13 cellular contexts compared by ENCODE assay signal in genomic region chr4:7770675-7771050, GRCh38.
A peak's percentile ranks its signal among the peaks of the same experiment; 100 is the strongest.
DNase-seq lines count a peak whose midpoint lies in the region; ATAC-seq and TF ChIP-seq lines count a peak whose summit lies in the region.
"Had no signal": no experiment of that assay in that cellular context is flagged by ENCODE, and none has a peak within 500 bp of the region (broad histone marks: within the 10 kb centered on the region; RNA-seq: fewer than 3 reads in every experiment).

No MANE protein-coding gene starts in this region.

- dilution Hi-C loops in mammary epithelial cell (cut with HindIII; ENCODE audit: low sequenced_read_pairs), result no loop called here

- H3K4me3 Mint-ChIP-seq in activated T-cell treated with anti-CD3 and anti-CD28 coated beads, Interleukin-2, amount 50 U/mL, for 24 hours, result no peak overlapping the region
- no peak overlapping the region for H3K4me3 Mint-ChIP-seq in HFFc6
- H3K4me3 Mint-ChIP-seq in brain, result no peak overlapping the region
- H3K4me3 Mint-ChIP-seq: naive B cell had no signal

- peaks cover 3% of the 10 kb centered on the region for H3K79me2 ChIP-seq in mammary epithelial cell (ENCODE audit: insufficient read depth, low read length)

- peaks cover 30% of the 10 kb centered on the region for H3K4me1 Mint-ChIP-seq in activated T-cell treated with anti-CD3 and anti-CD28 coated beads, Interleukin-2, amount 50 U/mL, for 24 hours (ENCODE audit: low read depth)
- H3K4me1 Mint-ChIP-seq in HFFc6 (ENCODE audit: low read depth) (peaks cover 35% of the 10 kb centered on the region), brain (peaks cover 36% of the 10 kb centered on the region)

- no peaks in the 10 kb centered on the region for H4K20me1 ChIP-seq in mammary epithelial cell (ENCODE audit: insufficient read depth, low read length)

- TF ChIP-seq CTCF in HFFc6 (IDR thresholded peaks at IDR 0.05) (0 out of 2 replicates have a peak, but pooled peaks have one; percentile 7), brain (conservative IDR thresholded peaks at IDR 0.05) (peak; percentile 3 to 21), omental fat pad (IDR thresholded peaks at IDR 0.05) (no peak), mammary epithelial cell (conservative IDR thresholded peaks at IDR 0.05 in 1 of 2, IDR thresholded peaks at IDR 0.05 in 1 of 2; ENCODE audit: extremely low read depth in 1 of 2, insufficient read depth in 1 of 2, low read depth in 1 of 2, low read length in 2 of 2) (no peak), lower leg skin (IDR thresholded peaks at IDR 0.05) (no peak)

- DNase-seq in activated T-cell treated with anti-CD3 and anti-CD28 coated beads, Interleukin-2, amount 50 U/mL, for 24 hours, result no peak
- no peak for DNase-seq in activated T-cell treated with anti-CD3 and anti-CD28 coated beads, Interleukin-2, amount 50 U/mL, for 1 hour
- DNase-seq in HFFc6 (no peak), posterior vena cava (ENCODE audit: low spot score) (peak; percentile 71), omental fat pad (ENCODE audit: low spot score) (no peak), mammary epithelial cell (no peak), lower leg skin (ENCODE audit: low spot score in 2 of 2) (no peak)
- DNase-seq: gastrocnemius medialis, naive B cell, NCI-H1417 had no signal

- H3K4me3 ChIP-seq in mammary epithelial cell (replicated peaks in 1 of 3; ENCODE audit: insufficient read depth in 1 of 3, low read depth in 2 of 3, low read length in 3 of 3) (no peak overlapping the region), lower leg skin (ENCODE audit: low read depth, poor library complexity, severe bottlenecking) (no peak overlapping the region)
- H3K4me3 ChIP-seq: coronary artery, gastrocnemius medialis had no signal

- no peaks in the 10 kb centered on the region for H3K4me1 ChIP-seq in mammary epithelial cell (ENCODE audit: insufficient read depth, low read length)
- H3K4me1 ChIP-seq: gastrocnemius medialis had no signal

- H3K9me3 ChIP-seq in mammary epithelial cell (replicated peaks; ENCODE audit: insufficient read depth, low read length), result no peaks in the 10 kb centered on the region
- H3K9me3 ChIP-seq: gastrocnemius medialis had no signal

- no peak for TF ChIP-seq POLR2A in lower leg skin (IDR thresholded peaks at IDR 0.05)

- no peak overlapping the region for H2AFZ ChIP-seq in mammary epithelial cell (ENCODE audit: low read depth, low read length)

- ATAC-seq in omental fat pad (ENCODE audit: low FRiP score), result no peak
- ATAC-seq: gastrocnemius medialis had no signal

- no TSS peak for BruUV-seq in mammary epithelial cell (replicated peaks; lab: Mats Ljungman, UMichigan)

- peaks cover 2% of the 10 kb centered on the region for H3K36me3 ChIP-seq in mammary epithelial cell (ENCODE audit: insufficient read depth, low read length)
- H3K36me3 ChIP-seq: gastrocnemius medialis had no signal

- H3K36me3 Mint-ChIP-seq in activated T-cell treated with anti-CD3 and anti-CD28 coated beads, Interleukin-2, amount 50 U/mL, for 24 hours (ENCODE audit: low read depth), result peaks cover 84% of the 10 kb centered on the region
- H3K36me3 Mint-ChIP-seq in HFFc6 (ENCODE audit: low read depth) (peaks cover 76% of the 10 kb centered on the region), brain (peaks cover 88% of the 10 kb centered on the region)
- H3K36me3 Mint-ChIP-seq: naive B cell had no signal

- H3K27me3 ChIP-seq in mammary epithelial cell (ENCODE audit: insufficient read depth, low read length), result no peaks in the 10 kb centered on the region
- H3K27me3 ChIP-seq: gastrocnemius medialis had no signal

- intact Hi-C loops in posterior vena cava (cut with DNase I), result no loop called here
- intact Hi-C loops in mammary epithelial cell (cut with micrococcal nuclease), result loop anchor here (1.0 kb wide), 1 partner anchor 217 kb away; no protein-coding TSS in a partner anchor
- intact Hi-C loops in lower leg skin (cut with DNase I; ENCODE audit: low total_unique reads), result no loop called here

- no peaks in the 10 kb centered on the region for H3K27me3 Mint-ChIP-seq in activated T-cell treated with anti-CD3 and anti-CD28 coated beads, Interleukin-2, amount 50 U/mL, for 24 hours
- H3K27me3 Mint-ChIP-seq in HFFc6 (ENCODE audit: insufficient read depth), result peaks cover 34% of the 10 kb centered on the region
- peaks cover 3% of the 10 kb centered on the region for H3K27me3 Mint-ChIP-seq in brain

- in situ Hi-C loops in mammary epithelial cell (cut with MboI; ENCODE audit: low sequenced_read_pairs in 2 of 2), result no loop called here

- no peak overlapping the region for H3K27ac ChIP-seq in mammary epithelial cell (ENCODE audit: insufficient read depth, low read depth, low read length)
- H3K27ac ChIP-seq: coronary artery, epithelial cell of prostate, gastrocnemius medialis had no signal

- peak overlapping the region; percentile 71 for H3K27ac Mint-ChIP-seq in activated T-cell treated with anti-CD3 and anti-CD28 coated beads, Interleukin-2, amount 50 U/mL, for 24 hours
- H3K27ac Mint-ChIP-seq in HFFc6 (peak overlapping the region; percentile 40), brain (peak overlapping the region; percentile 40 to 98 (median 91))
- H3K27ac Mint-ChIP-seq: naive B cell had no signal

- H3K4me2 ChIP-seq in mammary epithelial cell (ENCODE audit: insufficient read depth, low read depth, low read length), result no peak overlapping the region

- CTCF ChIA-PET in mammary epithelial cell (lab: Charles Lee; ENCODE audit: low non-redundant PET), result interaction anchor here (1.2 kb wide), 1 partner anchor 31 kb away, joined by 6 read pairs; no protein-coding TSS in a partner anchor

- no peaks in the 10 kb centered on the region for H3K9me3 Mint-ChIP-seq in activated T-cell treated with anti-CD3 and anti-CD28 coated beads, Interleukin-2, amount 50 U/mL, for 24 hours
- H3K9me3 Mint-ChIP-seq in HFFc6 (no peaks in the 10 kb centered on the region), brain (no peaks in the 10 kb centered on the region)
- H3K9me3 Mint-ChIP-seq: naive B cell had no signal

- no peak overlapping the region for H3K9ac ChIP-seq in mammary epithelial cell (ENCODE audit: insufficient read depth, low read length)

- WGBS in mammary epithelial cell (ENCODE audit: low coverage, missing lambda C conversion rate), result 85% methylated on average over 4 of the region's 5 CpGs
- WGBS in lower leg skin, 2 donors, result 72 to 88% methylated on average over 5 of the region's 5 CpGs

Comparison
In these comparisons a context has a peak if more than half of its experiments do, and no peak if none do; other contexts are left out.
1. H3K27ac Mint-ChIP-seq: peak in every context shown above with its lines; median percentile 91 in brain; 71 in activated T-cell treated with anti-CD3 and anti-CD28 coated beads, Interleukin-2, amount 50 U/mL, for 24 hours; 40 in HFFc6.
2. CTCF ChIP-seq: peak in HFFc6 (single experiment) and brain (2 of 2); none in omental fat pad (0 of 3), mammary epithelial cell (0 of 2) and lower leg skin (0 of 3).